11 cellular contexts compared by ENCODE assay signal in the genomic region with DNA sequence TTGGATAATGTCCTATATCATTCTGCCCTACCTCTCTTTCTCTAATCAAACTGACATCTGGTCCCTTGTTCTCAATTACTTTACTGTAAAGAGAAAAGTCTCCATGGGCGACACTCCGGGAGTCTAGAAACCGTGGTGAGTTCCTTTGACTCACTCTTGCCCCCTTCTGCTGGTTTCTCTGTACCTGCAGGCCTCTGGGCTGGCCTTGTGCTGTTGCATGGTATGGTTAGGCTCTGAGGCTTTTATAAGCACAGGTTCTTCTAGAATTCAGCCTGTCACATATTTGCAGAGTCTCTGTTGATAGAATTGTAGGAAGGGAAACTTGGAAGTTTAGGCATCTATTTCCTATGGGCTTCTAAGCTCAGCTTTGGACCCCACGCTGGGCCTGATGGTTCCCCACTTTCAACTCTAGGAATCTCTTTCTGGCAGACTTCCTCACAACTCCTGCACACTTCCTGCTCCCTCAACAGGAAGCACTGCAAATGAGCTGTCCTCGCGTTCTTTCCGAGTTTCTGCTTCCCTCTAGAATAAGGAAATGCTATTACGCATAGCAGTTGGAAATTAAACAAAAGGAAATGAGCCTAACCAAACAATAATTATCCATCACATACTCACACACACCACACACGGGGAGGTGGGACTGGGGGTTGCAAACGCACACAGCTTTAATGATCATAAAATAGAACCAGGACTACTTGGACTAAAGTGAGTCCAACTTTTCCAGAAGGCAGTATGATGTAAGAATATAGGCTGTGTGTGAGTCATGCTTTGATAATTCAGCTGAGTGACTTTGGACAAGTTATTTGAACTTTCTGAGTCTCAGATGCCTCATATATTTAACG.
DNase-seq lines count a peak whose midpoint lies in the region; TF ChIP-seq lines count a peak whose summit lies in the region.
"Had no signal": no experiment of that assay in that cellular context is flagged by ENCODE, and none has a peak within 500 bp of the region (broad histone marks: within the 10 kb centered on the region; RNA-seq: fewer than 3 reads in every experiment).

No MANE protein-coding gene starts in this region.

- H3K36me3 Mint-ChIP-seq in endothelial cell (ENCODE audit: low read depth, unreplicated experiment) (peaks cover 4% of the 10 kb centered on the region), nephron (ENCODE audit: low read depth) (no peaks in the 10 kb centered on the region)

- H3K4me1 Mint-ChIP-seq in endothelial cell (ENCODE audit: unreplicated experiment) = peaks cover 65% of the 10 kb centered on the region
- H3K4me1 Mint-ChIP-seq in nephron = peaks cover 45% of the 10 kb centered on the region

- no peak overlapping the region for H3K4me3 ChIP-seq in coronary artery
- H3K4me3 ChIP-seq: sigmoid colon had no signal

- H3K27me3 Mint-ChIP-seq in endothelial cell (ENCODE audit: unreplicated experiment) (peaks cover 7% of the 10 kb centered on the region), nephron (ENCODE audit: low read depth) (no peaks in the 10 kb centered on the region)

- peak overlapping the region; percentile 93 for H3K27ac Mint-ChIP-seq in endothelial cell (ENCODE audit: unreplicated experiment)
- peak overlapping the region in 2 of 3 experiments; percentile 10 to 25 for H3K27ac Mint-ChIP-seq in nephron

- TF ChIP-seq CTCF in C4-2B (conservative IDR thresholded peaks at IDR 0.05) = peak; percentile 19; the same call in 1 of the 2 replicates
- TF ChIP-seq CTCF in endothelial cell (IDR thresholded peaks at IDR 0.05; ENCODE audit: unreplicated experiment) = no peak
- TF ChIP-seq CTCF in nephron (IDR thresholded peaks at IDR 0.05; ENCODE audit: unreplicated experiment in 3 of 3) = peak in 1 of 3 experiments; percentile 20
- TF ChIP-seq CTCF in coronary artery (IDR thresholded peaks at IDR 0.05) = no peak

- peak overlapping the region; percentile 24; the same call in 1 of the 2 replicates for H3K27ac ChIP-seq in C4-2B
- H3K27ac ChIP-seq in coronary artery = peak overlapping the region in 1 of 2 donors; percentile 24

- DNase-seq in NAMALWA (ENCODE audit: low spot score) (peak; percentile 19), endothelial cell (ENCODE audit: low spot score) (peak; percentile 52), coronary artery (ENCODE audit: low spot score) (no peak), occipital lobe (lab: John Stamatoyannopoulos, UW) (no peak), amniotic stem cell (lab: John Stamatoyannopoulos, UW) (no peak)
- no peak for DNase-seq in stimulated activated naive CD4-positive, alpha-beta T cell treated with Interleukin-2 at 50 U/mL for 16 hours (lab: John Stamatoyannopoulos, UW)
- DNase-seq: activated CD4-positive, alpha-beta T cell treated with anti-CD3 and anti-CD28 coated beads, Interleukin-2, amount 50 U/mL, for 1 hour; NCI-H345; sigmoid colon had no signal

- H3K4me3 Mint-ChIP-seq in endothelial cell (ENCODE audit: unreplicated experiment) (no peak overlapping the region), nephron (no peak overlapping the region)

- H3K9me3 Mint-ChIP-seq in endothelial cell (ENCODE audit: unreplicated experiment) = no peaks in the 10 kb centered on the region
- H3K9me3 Mint-ChIP-seq in nephron = no peaks in the 10 kb centered on the region

Comparison
In these comparisons a context has a peak if more than half of its experiments do, and no peak if none do; other contexts are left out.
1. DNase-seq: peak in NAMALWA (single experiment) and endothelial cell (single experiment); none in stimulated activated naive CD4-positive, alpha-beta T cell treated with Interleukin-2 at 50 U/mL for 16 hours (single experiment), coronary artery (single experiment), occipital lobe (single experiment) and amniotic stem cell (single experiment).